In genomic region chr12:53320352-53321195, GRCh38 we compare ENCODE assay signal across 9 cellular contexts. TPM values are rescaled to one million over a fixed set of nuclear protein-coding genes. Genes with fewer than 3 reads are reported as not detected.
DNase-seq lines count a peak whose midpoint lies in the region; ATAC-seq, FAIRE-seq and TF ChIP-seq lines count a peak whose summit lies in the region.
"Had no signal": no experiment of that assay in that cellular context is flagged by ENCODE, and none has a peak within 500 bp of the region (broad histone marks: within the 10 kb centered on the region; RNA-seq: fewer than 3 reads in every experiment).

No MANE protein-coding gene starts in this region.

- no peaks in the 10 kb centered on the region for H3K9me1 ChIP-seq in endothelial cell of umbilical vein (replicated peaks; ENCODE audit: control insufficient read depth, extremely low read depth, insufficient read depth, low read length)

- no peak for DNase-seq in CD4-positive, CD25-positive, alpha-beta regulatory T cell
- no peak for DNase-seq in PC-3
- DNase-seq in endothelial cell of umbilical vein (ENCODE audit: low read depth, low spot score) = no peak
- DNase-seq in neuronal stem cell (ENCODE audit: low spot score) = no peak
- no peak for DNase-seq in NCI-H146 (lab: John Stamatoyannopoulos, UW)

- TF ChIP-seq POLR2A in endothelial cell of umbilical vein (IDR thresholded peaks at IDR 0.05; ENCODE audit: low read depth, low read length) = no peak

- peak overlapping the region; percentile 91 for H3K27ac ChIP-seq in CD4-positive, CD25-positive, alpha-beta regulatory T cell (ENCODE audit: insufficient read depth, low read length, poor library complexity, severe bottlenecking)
- H3K27ac ChIP-seq in PC-3 (ENCODE audit: low read length) (peak overlapping the region; percentile 87), endothelial cell of umbilical vein (ENCODE audit: insufficient read depth, low read depth, low read length) (peak overlapping the region; percentile 27), neuronal stem cell (replicated peaks; ENCODE audit: low read length) (no peak overlapping the region)

- no peaks in the 10 kb centered on the region for H3K9me2 ChIP-seq in PC-3 (replicated peaks; ENCODE audit: low read length)

- ATAC-seq in CD4-positive, CD25-positive, alpha-beta regulatory T cell (ENCODE audit: low read depth in 2 of 2) = no peak
- ATAC-seq in PC-3 (no peak), GM18517 (IDR thresholded peaks at IDR 0.05; ENCODE audit: unreplicated experiment) (no peak), HG02970 (IDR thresholded peaks at IDR 0.05; ENCODE audit: low FRiP score, unreplicated experiment) (no peak), GM19463 (IDR thresholded peaks at IDR 0.05; ENCODE audit: unreplicated experiment) (no peak)

- TF ChIP-seq CTCF in PC-3 (conservative IDR thresholded peaks at IDR 0.05; ENCODE audit: low read depth, low read length) (no peak), endothelial cell of umbilical vein (IDR thresholded peaks at IDR 0.05; ENCODE audit: extremely low read depth in 1 of 2, insufficient read depth in 1 of 2, low read depth in 1 of 2, low read length in 2 of 2) (no peak)

- no peak overlapping the region for H4K91ac ChIP-seq in neuronal stem cell (ENCODE audit: low read depth, low read length, poor library complexity)

- no peaks in the 10 kb centered on the region for H3F3A ChIP-seq in PC-3 (ENCODE audit: low read length, unreplicated experiment)

- peak overlapping the region; percentile 85 for H3K4me3 ChIP-seq in CD4-positive, CD25-positive, alpha-beta regulatory T cell (ENCODE audit: low read depth, low read length)
- peak overlapping the region; percentile 88 for H3K4me3 ChIP-seq in PC-3 (ENCODE audit: low read length)
- peak overlapping the region; percentile 65 to 81 (median 68) for H3K4me3 ChIP-seq in endothelial cell of umbilical vein (replicated peaks in 1 of 3; ENCODE audit: insufficient read depth in 1 of 3, low read depth in 1 of 3, low read length in 3 of 3)
- H3K4me3 ChIP-seq in neuronal stem cell (ENCODE audit: low read length in 2 of 2) = peak overlapping the region; percentile 93 to 94

- H3K9me3 Mint-ChIP-seq in CD4-positive, CD25-positive, alpha-beta regulatory T cell = no peaks in the 10 kb centered on the region

- no peak overlapping the region for H3K18ac ChIP-seq in neuronal stem cell (ENCODE audit: low read length)

- H2AFZ ChIP-seq in PC-3 (ENCODE audit: low read length) (peak overlapping the region; percentile 95), endothelial cell of umbilical vein (ENCODE audit: low read depth, low read length) (peak overlapping the region; percentile 96), neuronal stem cell (ENCODE audit: low read length) (peak overlapping the region; percentile 99)

- H2BK12ac ChIP-seq in neuronal stem cell (ENCODE audit: low read length) = no peak overlapping the region

- H3K14ac ChIP-seq in neuronal stem cell (ENCODE audit: low read length) = no peak overlapping the region

- CTCF ChIA-PET in PC-3 (lab: Charles Lee) (interaction anchor here (0.6 to 1.8 kb wide), 19 partner anchors 11 to 671 kb away, joined by 3 to 17 read pairs (median 4); partner anchors contain the start of genes ESPL1, MYG1, PFDN5 and TARBP2), endothelial cell of umbilical vein (lab: Charles Lee) (interaction anchor here (0.7 to 13.2 kb wide), 53 partner anchors 7 to 268 kb away, joined by 3 to 225 read pairs (median 5); partner anchors contain the start of genes CSAD, ESPL1, MYG1 and PFDN5)

- peaks cover 8 to 51% (median 37%) of the 10 kb centered on the region in 4 donors for H3K4me1 Mint-ChIP-seq in CD4-positive, CD25-positive, alpha-beta regulatory T cell

- no peak overlapping the region for H4K8ac ChIP-seq in neuronal stem cell (ENCODE audit: low read depth, low read length)

- peaks cover 15% of the 10 kb centered on the region for H3K36me3 ChIP-seq in CD4-positive, CD25-positive, alpha-beta regulatory T cell (ENCODE audit: control insufficient read depth, insufficient read depth, low read length)
- peaks cover 3% of the 10 kb centered on the region for H3K36me3 ChIP-seq in PC-3 (ENCODE audit: low read depth, low read length)
- peaks cover 0 to under 1% of the 10 kb centered on the region in 2 experiments for H3K36me3 ChIP-seq in endothelial cell of umbilical vein (ENCODE audit: control insufficient read depth in 2 of 2, extremely low read depth in 1 of 2, insufficient read depth in 2 of 2, low read length in 2 of 2)
- peaks cover 6 to 38% of the 10 kb centered on the region in 2 donors for H3K36me3 ChIP-seq in neuronal stem cell (replicated peaks in 1 of 2; ENCODE audit: control insufficient read depth in 2 of 2, insufficient read depth in 2 of 2, low read length in 2 of 2)

- no peak overlapping the region for H3K4ac ChIP-seq in neuronal stem cell (ENCODE audit: low read length)

- H3K9ac ChIP-seq in PC-3 (ENCODE audit: low read length) (peak overlapping the region; percentile 92), endothelial cell of umbilical vein (replicated peaks; ENCODE audit: extremely low read depth, insufficient read depth, low read length) (peak overlapping the region; percentile 84), neuronal stem cell (ENCODE audit: low read depth, low read length, poor library complexity) (no peak overlapping the region)

- BruUV-seq in PC-3 (replicated peaks; lab: Mats Ljungman, UMichigan) (TSS peak; percentile 83), endothelial cell of umbilical vein (replicated peaks; lab: Mats Ljungman, UMichigan) (TSS peak; percentile 49)

- no CpG with 5 or more reads among the region's 10 CpGs for WGBS in neuronal stem cell (ENCODE audit: extremely low coverage in 2 of 2, insufficient read length in 2 of 2, insufficient replicate concordance in 1 of 2), 2 donors

- peaks cover 3% of the 10 kb centered on the region for H3K79me1 ChIP-seq in neuronal stem cell (ENCODE audit: low read depth, low read length)

- peaks cover 40% of the 10 kb centered on the region for H3K4me1 ChIP-seq in CD4-positive, CD25-positive, alpha-beta regulatory T cell (ENCODE audit: control insufficient read depth, insufficient read depth, low read length, poor library complexity, severe bottlenecking)
- H3K4me1 ChIP-seq in PC-3 (ENCODE audit: insufficient read depth, low read length) (peaks cover 22% of the 10 kb centered on the region), endothelial cell of umbilical vein (ENCODE audit: control insufficient read depth, extremely low read depth, insufficient read depth, low read length) (peaks cover 20% of the 10 kb centered on the region), neuronal stem cell (ENCODE audit: control insufficient read depth in 2 of 2, insufficient read depth in 1 of 2, low read depth in 1 of 2, low read length in 2 of 2) (peaks cover 10 to 11% of the 10 kb centered on the region in 2 donors)

- no peak for FAIRE-seq in endothelial cell of umbilical vein (lab: Jason Lieb, UNC)

- H3K4me2 ChIP-seq in PC-3 (ENCODE audit: low read length) (peak overlapping the region; percentile 91), endothelial cell of umbilical vein (ENCODE audit: insufficient read depth, low read length) (peak overlapping the region; percentile 81), neuronal stem cell (ENCODE audit: insufficient read depth, low read length, poor library complexity, severe bottlenecking) (peak overlapping the region; percentile 54)

- no peak overlapping the region for H3K23ac ChIP-seq in neuronal stem cell (ENCODE audit: low read depth, low read length, poor library complexity)

- H3K27me3 Mint-ChIP-seq in CD4-positive, CD25-positive, alpha-beta regulatory T cell = peaks cover 7% of the 10 kb centered on the region

- no peak overlapping the region for H2BK15ac ChIP-seq in neuronal stem cell (ENCODE audit: low read length)

- peak overlapping the region; percentile 96 to 99 (median 98) for H3K4me3 Mint-ChIP-seq in CD4-positive, CD25-positive, alpha-beta regulatory T cell

- H4K20me1 ChIP-seq in PC-3 (ENCODE audit: low read length) (no peaks in the 10 kb centered on the region), endothelial cell of umbilical vein (replicated peaks; ENCODE audit: control insufficient read depth, extremely low read depth, insufficient read depth, low read length) (no peaks in the 10 kb centered on the region)

- no peaks in the 10 kb centered on the region for H3K27me3 ChIP-seq in CD4-positive, CD25-positive, alpha-beta regulatory T cell (ENCODE audit: control insufficient read depth, insufficient read depth, low read length)
- H3K27me3 ChIP-seq in PC-3 (ENCODE audit: low read length) (no peaks in the 10 kb centered on the region), endothelial cell of umbilical vein (ENCODE audit: control insufficient read depth in 2 of 2, insufficient read depth in 2 of 2, low read length in 2 of 2) (no peaks in the 10 kb centered on the region), neuronal stem cell (ENCODE audit: control insufficient read depth in 3 of 3, insufficient read depth in 3 of 3, low read depth in 1 of 3, low read length in 3 of 3) (peaks cover 0 to 14% (median 0%) of the 10 kb centered on the region in 3 experiments)

- POLR2A ChIA-PET in PC-3 (lab: Charles Lee; ENCODE audit: unreplicated experiment) = interaction anchor here (1.0 to 1.4 kb wide), 4 partner anchors 18 to 100 kb away, joined by 3 to 14 read pairs (median 12); partner anchors contain the start of genes MYG1 and PFDN5
- POLR2A ChIA-PET in endothelial cell of umbilical vein (lab: Charles Lee) = interaction anchor here (0.7 to 1.6 kb wide), 5 partner anchors 9 to 107 kb away, joined by 3 to 10 read pairs (median 5); partner anchors contain the start of gene PFDN5

- H3K9me3 ChIP-seq in CD4-positive, CD25-positive, alpha-beta regulatory T cell (ENCODE audit: control insufficient read depth in 2 of 2, low read length in 2 of 2) = no peaks in the 10 kb centered on the region
- H3K9me3 ChIP-seq in PC-3 (ENCODE audit: low read length) (no peaks in the 10 kb centered on the region), endothelial cell of umbilical vein (replicated peaks; ENCODE audit: control insufficient read depth, insufficient read depth, low read length) (no peaks in the 10 kb centered on the region), neuronal stem cell (replicated peaks in 1 of 2; ENCODE audit: control insufficient read depth in 2 of 2, insufficient read depth in 1 of 2, low read depth in 1 of 2, low read length in 2 of 2) (no peaks in the 10 kb centered on the region)

- H2BK5ac ChIP-seq in neuronal stem cell (ENCODE audit: low read length) = no peak overlapping the region

- H2AK5ac ChIP-seq in neuronal stem cell (ENCODE audit: low read depth, low read length) = no peak overlapping the region

- dilution Hi-C loops in endothelial cell of umbilical vein (cut with MboI; ENCODE audit: extremely low pct_ligation_motif_present, low sequenced_read_pairs) = no loop called here

- peaks cover 7% of the 10 kb centered on the region; the same call in 1 of the 2 replicates for H3K79me2 ChIP-seq in PC-3 (ENCODE audit: low read length)
- H3K79me2 ChIP-seq in endothelial cell of umbilical vein (ENCODE audit: control insufficient read depth, insufficient read depth, low read length) = peaks cover 5% of the 10 kb centered on the region

- no peak overlapping the region for H2BK120ac ChIP-seq in neuronal stem cell (ENCODE audit: low read depth, low read length)

- intact Hi-C loops in PC-3 (cut with micrococcal nuclease) (loop anchor here (1.0 kb wide), 1 partner anchor 25 kb away; the partner anchor contains the start of gene PFDN5), endothelial cell of umbilical vein (cut with micrococcal nuclease) (loop anchor here (1.0 to 2.0 kb wide), 4 partner anchors 21 to 181 kb away; partner anchors contain the start of genes MYG1 and TARBP2)

- peaks cover 9% of the 10 kb centered on the region for H3K36me3 Mint-ChIP-seq in CD4-positive, CD25-positive, alpha-beta regulatory T cell

- H3K27ac Mint-ChIP-seq in CD4-positive, CD25-positive, alpha-beta regulatory T cell = peak overlapping the region; percentile 95 to 99 (median 98)

RNA-seq across cellular contexts. Expression of gene AAAS, which starts 0.8 kb away (rescaled TPM):
- 36.8 TPM for total RNA-seq in CD4-positive, CD25-positive, alpha-beta regulatory T cell
- 10 to 100 TPM; 34.0 to 45.9 (median 37.8) TPM for polyA plus RNA-seq in CD4-positive, CD25-positive, alpha-beta regulatory T cell
- total RNA-seq in PC-3 (2014; rRNA removed) (53.5 and 55.8 TPM in 2 replicates), endothelial cell of umbilical vein (57.8 and 60.0 TPM in 2 replicates)
- 83.1 and 86.0 TPM in 2 replicates for polyA plus RNA-seq in endothelial cell of umbilical vein
- 52.7 and 61.4 TPM in 2 replicates for polyA plus RNA-seq in endothelial cell of umbilical vein (2011; cell fraction: cytosol; rRNA removed)
- 183 and 200 TPM in 2 replicates for polyA plus RNA-seq in endothelial cell of umbilical vein (2011; cell fraction: nucleus; rRNA removed)
- 50.4 and 56.6 TPM in 2 replicates for polyA plus RNA-seq in endothelial cell of umbilical vein (2012)
- 67.7 and 70.4 TPM in 2 replicates for polyA minus RNA-seq in endothelial cell of umbilical vein
- 82.0 TPM for polyA minus RNA-seq in endothelial cell of umbilical vein (2011; cell fraction: cytosol; rRNA and poly(A)+ RNA removed)
- 37.3 and 47.9 TPM in 2 replicates for polyA minus RNA-seq in endothelial cell of umbilical vein (2011; cell fraction: nucleus; rRNA and poly(A)+ RNA removed)
- polyA plus RNA-seq in neuronal stem cell (2013, experiment 1 of 2) = 66.1 TPM
- polyA plus RNA-seq in neuronal stem cell (2013, experiment 2 of 2) = 65.0 TPM

RNA-seq across cellular contexts. Expression of gene SP7, which starts 15.6 kb away (rescaled TPM):
- total RNA-seq in CD4-positive, CD25-positive, alpha-beta regulatory T cell = not detected
- under 1 TPM in 1 of 4 donors, not detected in 3; 0.07 TPM for polyA plus RNA-seq in CD4-positive, CD25-positive, alpha-beta regulatory T cell
- total RNA-seq in PC-3 (2014; rRNA removed) (not detected in 2 replicates), endothelial cell of umbilical vein (not detected in 2 replicates)
- not detected in 2 replicates for polyA plus RNA-seq in endothelial cell of umbilical vein
- not detected in 2 replicates for polyA plus RNA-seq in endothelial cell of umbilical vein (2011; cell fraction: cytosol; rRNA removed)
- not detected in 2 replicates for polyA plus RNA-seq in endothelial cell of umbilical vein (2011; cell fraction: nucleus; rRNA removed)
- not detected in 2 replicates for polyA plus RNA-seq in endothelial cell of umbilical vein (2012)
- polyA minus RNA-seq in endothelial cell of umbilical vein = not detected in 2 replicates
- polyA minus RNA-seq in endothelial cell of umbilical vein (2011; cell fraction: cytosol; rRNA and poly(A)+ RNA removed) = not detected
- not detected in 2 replicates for polyA minus RNA-seq in endothelial cell of umbilical vein (2011; cell fraction: nucleus; rRNA and poly(A)+ RNA removed)
- 0.22 TPM for polyA plus RNA-seq in neuronal stem cell (2013, experiment 1 of 2)
- 0.35 TPM for polyA plus RNA-seq in neuronal stem cell (2013, experiment 2 of 2)
- total RNA-seq: subcutaneous adipose tissue had no signal

RNA-seq across cellular contexts. Expression of gene MYG1, which starts 21.1 kb away (rescaled TPM):
- 33.9 TPM for total RNA-seq in CD4-positive, CD25-positive, alpha-beta regulatory T cell
- 10 to 100 TPM; 85.0 to 98.1 (median 94.4) TPM for polyA plus RNA-seq in CD4-positive, CD25-positive, alpha-beta regulatory T cell
- total RNA-seq in PC-3 (2014; rRNA removed) (81.0 and 89.9 TPM in 2 replicates), endothelial cell of umbilical vein (61.1 and 65.8 TPM in 2 replicates)
- polyA plus RNA-seq in endothelial cell of umbilical vein = 65.5 and 65.9 TPM in 2 replicates
- 60.4 and 62.2 TPM in 2 replicates for polyA plus RNA-seq in endothelial cell of umbilical vein (2011; cell fraction: cytosol; rRNA removed)
- polyA plus RNA-seq in endothelial cell of umbilical vein (2011; cell fraction: nucleus; rRNA removed) = 41.2 and 42.1 TPM in 2 replicates
- polyA plus RNA-seq in endothelial cell of umbilical vein (2012) = 47.2 and 56.8 TPM in 2 replicates
- 34.9 and 42.2 TPM in 2 replicates for polyA minus RNA-seq in endothelial cell of umbilical vein
- 67.1 TPM for polyA minus RNA-seq in endothelial cell of umbilical vein (2011; cell fraction: cytosol; rRNA and poly(A)+ RNA removed)
- polyA minus RNA-seq in endothelial cell of umbilical vein (2011; cell fraction: nucleus; rRNA and poly(A)+ RNA removed) = 9.1 and 10.0 TPM in 2 replicates
- polyA plus RNA-seq in neuronal stem cell (2013, experiment 1 of 2) = 74.0 TPM
- polyA plus RNA-seq in neuronal stem cell (2013, experiment 2 of 2) = 71.1 TPM

RNA-seq across cellular contexts. Expression of gene PFDN5, which starts 25.2 kb away (rescaled TPM):
- total RNA-seq in CD4-positive, CD25-positive, alpha-beta regulatory T cell = 506 TPM
- 1,000 to 10,000 TPM; 1,352 to 1,800 (median 1,601) TPM for polyA plus RNA-seq in CD4-positive, CD25-positive, alpha-beta regulatory T cell
- total RNA-seq in PC-3 (2014; rRNA removed) (476 and 519 TPM in 2 replicates), endothelial cell of umbilical vein (286 and 301 TPM in 2 replicates)
- polyA plus RNA-seq in endothelial cell of umbilical vein = 665 and 745 TPM in 2 replicates
- polyA plus RNA-seq in endothelial cell of umbilical vein (2011; cell fraction: cytosol; rRNA removed) = 965 and 972 TPM in 2 replicates
- 821 and 880 TPM in 2 replicates for polyA plus RNA-seq in endothelial cell of umbilical vein (2011; cell fraction: nucleus; rRNA removed)
- polyA plus RNA-seq in endothelial cell of umbilical vein (2012) = 559 and 618 TPM in 2 replicates
- polyA minus RNA-seq in endothelial cell of umbilical vein = 123 and 203 TPM in 2 replicates
- polyA minus RNA-seq in endothelial cell of umbilical vein (2011; cell fraction: cytosol; rRNA and poly(A)+ RNA removed) = 96.5 TPM
- 80.4 and 104 TPM in 2 replicates for polyA minus RNA-seq in endothelial cell of umbilical vein (2011; cell fraction: nucleus; rRNA and poly(A)+ RNA removed)
- polyA plus RNA-seq in neuronal stem cell (2013, experiment 1 of 2) = 482 TPM
- polyA plus RNA-seq in neuronal stem cell (2013, experiment 2 of 2) = 474 TPM

RNA-seq across cellular contexts. Expression of gene ESPL1, which starts 52.5 kb away (rescaled TPM):
- total RNA-seq in CD4-positive, CD25-positive, alpha-beta regulatory T cell = 2.7 TPM
- under 1 TPM in 3 of 4 donors, not detected in 1; 0.05 to 0.24 (median 0.11) TPM for polyA plus RNA-seq in CD4-positive, CD25-positive, alpha-beta regulatory T cell
- total RNA-seq in PC-3 (2014; rRNA removed) (31.6 and 37.3 TPM in 2 replicates), endothelial cell of umbilical vein (39.3 and 42.7 TPM in 2 replicates)
- 16.2 and 18.8 TPM in 2 replicates for polyA plus RNA-seq in endothelial cell of umbilical vein
- polyA plus RNA-seq in endothelial cell of umbilical vein (2011; cell fraction: cytosol; rRNA removed) = 10.3 and 10.6 TPM in 2 replicates
- polyA plus RNA-seq in endothelial cell of umbilical vein (2011; cell fraction: nucleus; rRNA removed) = 66.8 and 72.5 TPM in 2 replicates
- polyA plus RNA-seq in endothelial cell of umbilical vein (2012) = 5.8 and 10.4 TPM in 2 replicates
- 20.5 and 30.2 TPM in 2 replicates for polyA minus RNA-seq in endothelial cell of umbilical vein
- 16.7 TPM for polyA minus RNA-seq in endothelial cell of umbilical vein (2011; cell fraction: cytosol; rRNA and poly(A)+ RNA removed)
- polyA minus RNA-seq in endothelial cell of umbilical vein (2011; cell fraction: nucleus; rRNA and poly(A)+ RNA removed) = 19.9 and 31.0 TPM in 2 replicates
- 14.2 TPM for polyA plus RNA-seq in neuronal stem cell (2013, experiment 1 of 2)
- polyA plus RNA-seq in neuronal stem cell (2013, experiment 2 of 2) = 14.1 TPM
